Comparison of ENCODE assay signal across 1 cellular context in genomic region chr20:43448748-43449535, GRCh38.
TF ChIP-seq lines count a peak whose summit lies in the region.

No MANE protein-coding gene starts in this region.

TF ChIP-seq in HCT116, 20 proteins besides CTCF, POLR2A, EP300 and RAD21 (continued from another document):
- TF ChIP-seq ZBTB33 (IDR thresholded peaks at IDR 0.05; ENCODE audit: extremely low read depth, insufficient replicate concordance, low read length) (no peak), EZH2phosphoT487 (IDR thresholded peaks at IDR 0.05; ENCODE audit: borderline replicate concordance) (no peak), SIN3A (IDR thresholded peaks at IDR 0.05; ENCODE audit: low read depth) (no peak), CBX3 (IDR thresholded peaks at IDR 0.05; ENCODE audit: low read depth) (no peak; the same call in 1 of the 2 replicates), YY1 (IDR thresholded peaks at IDR 0.05; ENCODE audit: extremely low read depth, insufficient replicate concordance, low read depth, low read length) (no peak), ELF1 (IDR thresholded peaks at IDR 0.05; ENCODE audit: borderline replicate concordance, low read depth) (no peak), SRF (IDR thresholded peaks at IDR 0.05; ENCODE audit: low read depth) (no peak), FOSL1 (IDR thresholded peaks at IDR 0.05; ENCODE audit: low read depth) (no peak), EGR1 (IDR thresholded peaks at IDR 0.05; ENCODE audit: low read depth) (no peak)
